In the genomic region with DNA sequence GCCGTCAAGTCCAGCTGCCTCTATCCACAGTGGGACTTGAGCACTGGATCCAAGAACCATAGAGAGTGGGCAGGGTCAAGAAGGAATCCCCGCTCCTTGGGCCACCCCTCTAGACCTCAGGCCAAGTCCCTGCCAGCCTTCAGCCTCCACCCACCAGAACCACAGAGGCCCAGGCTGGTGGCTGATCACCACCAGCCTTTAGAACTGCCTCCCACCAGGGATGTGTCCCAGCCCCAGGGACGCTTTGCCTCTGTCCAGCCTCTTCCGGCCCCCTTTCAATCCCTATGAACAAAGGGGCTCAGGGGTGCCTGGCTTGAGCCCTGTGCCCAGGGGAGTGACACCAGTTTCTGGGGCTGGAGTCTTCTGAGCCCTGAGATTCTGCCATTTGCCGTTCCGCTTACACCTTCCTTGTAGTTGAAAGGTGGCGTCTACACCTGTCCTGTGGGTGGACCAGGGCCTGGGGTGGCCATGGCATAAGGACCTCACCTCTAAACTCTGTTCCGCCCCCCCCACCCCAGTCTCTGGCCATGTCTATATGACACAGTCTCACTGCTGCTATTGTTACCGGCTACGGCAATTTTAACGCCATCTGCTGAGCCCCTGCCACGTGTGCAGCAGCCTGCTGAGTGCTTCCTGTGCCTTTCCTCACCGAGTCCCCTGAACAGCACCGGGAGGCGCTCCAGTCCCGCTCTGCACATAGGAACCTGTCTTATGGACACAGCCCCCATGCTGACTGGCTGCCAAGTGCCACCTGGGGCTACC, we compare ENCODE assay signal across 13 cellular contexts. TPM values are rescaled to one million over a fixed set of nuclear protein-coding genes. Genes with fewer than 3 reads are reported as not detected.
A peak's percentile ranks its signal among the peaks of the same experiment; 100 is the strongest.
DNase-seq lines count a peak whose midpoint lies in the region; ATAC-seq and TF ChIP-seq lines count a peak whose summit lies in the region.
"Had no signal": no experiment of that assay in that cellular context is flagged by ENCODE, and none has a peak within 500 bp of the region (broad histone marks: within the 10 kb centered on the region; RNA-seq: fewer than 3 reads in every experiment).

No MANE protein-coding gene starts in this region.

- H3K9me3 ChIP-seq in BE2C, result no peaks in the 10 kb centered on the region
- no peaks in the 10 kb centered on the region for H3K9me3 ChIP-seq in WERI-Rb-1 (ENCODE audit: severe bottlenecking)
- H3K9me3 ChIP-seq: Caco-2 had no signal

- H3K27ac ChIP-seq in WERI-Rb-1, result peak overlapping the region; percentile 75

- H3K4me1 Mint-ChIP-seq in mesothelial cell of epicardium, result peaks cover 28% of the 10 kb centered on the region

- H3K4me1 ChIP-seq in BE2C, result peaks cover 4% of the 10 kb centered on the region; the same call in 1 of the 2 replicates

- H3K9me3 Mint-ChIP-seq in mesothelial cell of epicardium, result no peaks in the 10 kb centered on the region
- H3K9me3 Mint-ChIP-seq: activated T-helper 17 cell treated with anti-CD3 and anti-CD28 coated beads, Interleukin-2, amount 50 U/mL, for 72 hours; GM23338 had no signal

- H3K27me3 ChIP-seq in BE2C (peaks cover 3% of the 10 kb centered on the region; the same call in 1 of the 2 replicates), WERI-Rb-1 (ENCODE audit: insufficient read depth, low read depth, severe bottlenecking) (no peaks in the 10 kb centered on the region), H7 (ENCODE audit: control insufficient read depth, insufficient read depth, low read length) (no peaks in the 10 kb centered on the region)

- TF ChIP-seq CTCF in BE2C (IDR thresholded peaks at IDR 0.05; ENCODE audit: low read depth, low read length) (no peak), WERI-Rb-1 (IDR thresholded peaks at IDR 0.05; ENCODE audit: low read depth, low read length) (peak; percentile 54; the same call in 1 of the 2 replicates), mesothelial cell of epicardium (IDR thresholded peaks at IDR 0.05; ENCODE audit: unreplicated experiment) (no peak)

- H3K27ac Mint-ChIP-seq in mesothelial cell of epicardium, result peak overlapping the region; percentile 86
- H3K27ac Mint-ChIP-seq: activated T-helper 17 cell treated with anti-CD3 and anti-CD28 coated beads, Interleukin-2, amount 50 U/mL, for 72 hours had no signal

- H3K4me3 ChIP-seq in BE2C (ENCODE audit: low read depth, low read length) (no peak overlapping the region), WERI-Rb-1 (ENCODE audit: low read depth, low read length) (no peak overlapping the region), H7 (ENCODE audit: insufficient read depth, low read depth, low read length) (no peak overlapping the region)
- H3K4me3 ChIP-seq: GM23338 had no signal

- no peak for ATAC-seq in GM21390 (IDR thresholded peaks at IDR 0.05; ENCODE audit: unreplicated experiment)
- ATAC-seq: activated T-helper 17 cell treated with anti-CD3 and anti-CD28 coated beads, Interleukin-2, amount 50 U/mL, for 72 hours had no signal

- DNase-seq in BE2C (peak; percentile 8), DMS53 treated with DMSO at 0.1 percent for 48 hours (lab: John Stamatoyannopoulos, UW; ENCODE audit: unreplicated experiment) (peak; percentile 36), WERI-Rb-1 (peak; percentile 80), mesothelial cell of epicardium (ENCODE audit: low spot score in 2 of 2, unreplicated experiment in 2 of 2) (peak; percentile 13 to 36), H4 (ENCODE audit: low spot score) (no peak), H7 (no peak), COR-L47 (lab: John Stamatoyannopoulos, UW) (no peak)
- DNase-seq: NCI-H187 treated with DMSO at 0.1 percent for 48 hours, RPMI8226 had no signal

- no peaks in the 10 kb centered on the region for H3K27me3 Mint-ChIP-seq in mesothelial cell of epicardium (ENCODE audit: low read depth)

- H3K4me3 Mint-ChIP-seq in mesothelial cell of epicardium, result no peak overlapping the region
- H3K4me3 Mint-ChIP-seq: activated T-helper 17 cell treated with anti-CD3 and anti-CD28 coated beads, Interleukin-2, amount 50 U/mL, for 72 hours; GM23338 had no signal

- H3K36me3 Mint-ChIP-seq in mesothelial cell of epicardium, result peaks cover 17% of the 10 kb centered on the region

- H3K36me3 ChIP-seq in BE2C (no peaks in the 10 kb centered on the region), WERI-Rb-1 (peaks cover 42% of the 10 kb centered on the region), H7 (replicated peaks; ENCODE audit: control insufficient read depth, insufficient read depth, low read length) (peaks cover 2% of the 10 kb centered on the region)

RNA-seq across cellular contexts. Expression of gene ORM1, which starts 35.7 kb away (rescaled TPM):
- polyA plus RNA-seq in BE2C (2012; ENCODE audit: insufficient read depth, insufficient read length, low read depth), result not detected
- total RNA-seq in mesothelial cell of epicardium, result not detected in 3 replicates
- total RNA-seq in H4 (2014; rRNA removed; shearing (Covaris generic)), result 0.33 TPM in 1 of 2 replicates, not detected in the other
- total RNA-seq in H7 (2014; rRNA removed; shearing (Covaris generic)), result not detected in 2 replicates
- total RNA-seq: activated T-helper 17 cell treated with anti-CD3 and anti-CD28 coated beads, Interleukin-2, amount 50 U/mL, for 72 hours; GM23338 had no signal
- polyA plus RNA-seq: GM23338 had no signal

RNA-seq across cellular contexts. Expression of gene ORM2, which starts 42.5 kb away (rescaled TPM):
- polyA plus RNA-seq in BE2C (2012; ENCODE audit: insufficient read depth, insufficient read length, low read depth), result not detected
- total RNA-seq in mesothelial cell of epicardium, result not detected in 3 replicates
- total RNA-seq in H4 (2014; rRNA removed; shearing (Covaris generic)), result 0.19 TPM in 1 of 2 replicates, not detected in the other
- total RNA-seq in H7 (2014; rRNA removed; shearing (Covaris generic)), result 1.2 and 2.2 TPM in 2 replicates
- total RNA-seq: activated T-helper 17 cell treated with anti-CD3 and anti-CD28 coated beads, Interleukin-2, amount 50 U/mL, for 72 hours had no signal

Comparison
In these comparisons a context has a peak if more than half of its experiments do, and no peak if none do; other contexts are left out.
1. DNase-seq: peak in BE2C (single experiment), DMS53 treated with DMSO at 0.1 percent for 48 hours (single experiment), WERI-Rb-1 (single experiment) and mesothelial cell of epicardium (2 of 2); none in H4 (single experiment), H7 (single experiment) and COR-L47 (single experiment).